ENCODE assay signal across 8 cellular contexts in the genomic region with DNA sequence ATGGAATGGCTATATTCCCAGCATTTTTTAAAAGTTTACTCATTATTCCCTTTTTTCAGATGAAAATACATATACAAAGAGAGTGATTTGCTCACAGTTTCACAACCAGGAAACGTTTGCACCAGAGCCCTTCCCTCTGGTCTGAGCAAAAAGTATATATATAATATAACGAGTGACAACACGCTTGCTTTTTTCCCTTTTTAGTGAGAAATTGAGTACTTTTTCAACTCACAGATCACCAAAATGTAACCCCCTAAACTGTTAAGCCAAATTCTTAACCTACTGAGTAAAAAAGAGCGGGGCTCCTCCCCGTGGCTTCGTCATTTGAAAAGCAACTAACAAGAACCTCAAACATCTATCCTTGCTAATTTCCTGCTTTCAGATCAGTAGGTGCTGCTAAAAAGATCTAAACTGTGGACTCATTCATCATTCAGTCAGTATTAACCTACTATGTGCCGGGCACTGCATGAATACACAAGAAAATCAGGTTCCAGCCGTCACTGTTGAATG. TPM values are rescaled to one million over a fixed set of nuclear protein-coding genes. Genes with fewer than 3 reads are reported as not detected.
DNase-seq lines count a peak whose midpoint lies in the region; ATAC-seq and TF ChIP-seq lines count a peak whose summit lies in the region.

No MANE protein-coding gene starts in this region.

- peak overlapping the region; percentile 85 to 96 for H3K27ac Mint-ChIP-seq in T-cell
- H3K27ac Mint-ChIP-seq in chondrocyte (ENCODE audit: unreplicated experiment), result peak overlapping the region; percentile 96

- no peak for TF ChIP-seq CTCF in chondrocyte (IDR thresholded peaks at IDR 0.05)

- H3K36me3 ChIP-seq in GM23248 (ENCODE audit: low read depth), result no peaks in the 10 kb centered on the region

- peak overlapping the region; percentile 76 to 95 (median 90) for H3K4me3 Mint-ChIP-seq in T-cell
- H3K4me3 Mint-ChIP-seq in chondrocyte (ENCODE audit: unreplicated experiment), result peak overlapping the region; percentile 93

- H3K27ac ChIP-seq in GM23248 (peak overlapping the region; percentile 83), substantia nigra (ENCODE audit: low read depth, low read length, poor library complexity, severe bottlenecking) (peak overlapping the region; percentile 88)

- in situ Hi-C loops in ACHN (cut with HindIII; ENCODE audit: low pct_ligation_motif_present, low pct_unique_long_range_greater_than_20kb, low sequenced_read_pairs), result no loop called here
- in situ Hi-C loops in GM23248 (cut with MboI), result no loop called here

- H3K4me1 Mint-ChIP-seq in T-cell (peaks cover 29 to 41% (median 34%) of the 10 kb centered on the region in 3 donors), chondrocyte (ENCODE audit: low read depth) (peaks cover 33% of the 10 kb centered on the region)

- H4K20me1 ChIP-seq in GM23248 (ENCODE audit: insufficient read depth), result no peaks in the 10 kb centered on the region

- H3K4me1 ChIP-seq in GM23248 (ENCODE audit: insufficient read depth) (peaks cover 39% of the 10 kb centered on the region), mononuclear cell (ENCODE audit: insufficient read depth, low read length) (peaks cover 11% of the 10 kb centered on the region)

- H3K9me2 ChIP-seq in GM23248 (ENCODE audit: insufficient read depth), result no peaks in the 10 kb centered on the region

- H3K9me3 Mint-ChIP-seq in T-cell, result no peaks in the 10 kb centered on the region
- H3K9me3 Mint-ChIP-seq in chondrocyte (ENCODE audit: low read depth), result no peaks in the 10 kb centered on the region

- H3K27me3 Mint-ChIP-seq in T-cell (no peaks in the 10 kb centered on the region), chondrocyte (ENCODE audit: low read depth) (no peaks in the 10 kb centered on the region)

- H3K4me2 ChIP-seq in GM23248 (ENCODE audit: unreplicated experiment), result peak overlapping the region; percentile 99

- H3K9ac ChIP-seq in GM23248, result peak overlapping the region; percentile 88

- H3F3A ChIP-seq in GM23248 (ENCODE audit: insufficient read depth), result peaks cover 44% of the 10 kb centered on the region

- H3K4me3 ChIP-seq in GM23248 (peak overlapping the region; percentile 81), mononuclear cell (ENCODE audit: low read length) (peak overlapping the region; percentile 78)

- H3K79me2 ChIP-seq in GM23248 (ENCODE audit: insufficient read depth), result peaks cover 34% of the 10 kb centered on the region

- peak overlapping the region; percentile 95 for H2AFZ ChIP-seq in GM23248

- ATAC-seq in T-cell (replicated peaks in 1 of 4), result peak in 1 of 4 experiments; percentile 27

- H3K27me3 ChIP-seq in GM23248 (replicated peaks; ENCODE audit: insufficient read depth) (no peaks in the 10 kb centered on the region), mononuclear cell (ENCODE audit: insufficient read depth, low read length) (no peaks in the 10 kb centered on the region)

- POLR2A ChIA-PET in T-cell (lab: Charles Lee), result interaction anchor here (0.6 to 0.7 kb wide), 3 partner anchors 15 to 810 kb away, joined by 3 to 11 read pairs (median 5); partner anchors contain the start of gene ZNF483 (in 1 of the 2)

- WGBS in GM23248 (ENCODE audit: low coverage in 1 of 2, low lambda C conversion rate in 2 of 2, missing lambda C conversion rate in 2 of 2), 2 experiments, result 17 to 26% methylated on average over 8 of the region's 8 CpGs

- H3K36me3 Mint-ChIP-seq in T-cell, result no peaks in the 10 kb centered on the region
- no peaks in the 10 kb centered on the region for H3K36me3 Mint-ChIP-seq in chondrocyte (ENCODE audit: low read depth)

- CTCF ChIA-PET in T-cell (lab: Charles Lee), result interaction anchor here in 1 of 2 donors (0.6 to 1.0 kb wide), 4 partner anchors 23 to 705 kb away, joined by 3 to 7 read pairs (median 6); no protein-coding TSS in a partner anchor

- no peaks in the 10 kb centered on the region for H3K9me3 ChIP-seq in GM23248 (ENCODE audit: low read depth)
- H3K9me3 ChIP-seq in mononuclear cell (ENCODE audit: low read depth, low read length), result no peaks in the 10 kb centered on the region

- DNase-seq in ACHN (peak; percentile 31), GM23248 (peak; percentile 62), T-cell (peak in 33 of 34 experiments; percentile 20 to 69 (median 47)), chondrocyte (ENCODE audit: low spot score) (no peak), substantia nigra (lab: John Stamatoyannopoulos, UW) (peak in 3 of 49 donors; percentile 2 to 7 (median 4)), mucosa of gallbladder (ENCODE audit: low spot score) (no peak), NCI-H2171 (lab: John Stamatoyannopoulos, UW) (no peak)

RNA-seq across cellular contexts. Expression of gene PTBP3, which starts 1.0 kb away (rescaled TPM):
- 26.5 and 62.6 TPM in 2 replicates for total RNA-seq in GM23248 (2014; rRNA removed; shearing (Covaris generic))
- 14.7 and 14.9 TPM in 2 replicates for polyA plus RNA-seq in GM23248 (2016; fragmentation: Nextera tagmentation; extraction: Ambion mirVana)
- total RNA-seq in T-cell, result 100 to 1,000 TPM; 107 to 116 (median 109) TPM
- total RNA-seq in chondrocyte, result 43.6 to 56.7 TPM (median 55.1 TPM) in 3 replicates
- 89.3 TPM for total RNA-seq in mononuclear cell
- 65.2 TPM for total RNA-seq in mucosa of gallbladder

RNA-seq across cellular contexts. Expression of gene HSDL2, which starts 45.5 kb away (rescaled TPM):
- total RNA-seq in GM23248 (2014; rRNA removed; shearing (Covaris generic)), result 30.6 and 39.2 TPM in 2 replicates
- polyA plus RNA-seq in GM23248 (2016; fragmentation: Nextera tagmentation; extraction: Ambion mirVana), result 35.8 and 36.8 TPM in 2 replicates
- total RNA-seq in T-cell, result 10 to 100 TPM in 3 of 5 donors, 1 to 10 TPM in 2; 9.1 to 11.8 (median 10.8) TPM
- 20.6 to 23.6 TPM (median 21.1 TPM) in 3 replicates for total RNA-seq in chondrocyte
- 11.8 TPM for total RNA-seq in mononuclear cell
- total RNA-seq in mucosa of gallbladder, result 40.3 TPM

Comparison
In these comparisons a context has a peak if more than half of its experiments do, and no peak if none do; other contexts are left out.
1. DNase-seq: peak in ACHN (single experiment), GM23248 (single experiment) and T-cell (33 of 34); none in chondrocyte (single experiment), mucosa of gallbladder (single experiment) and NCI-H2171 (single experiment).